Comparison of ENCODE assay signal across 8 cellular contexts in the genomic region with DNA sequence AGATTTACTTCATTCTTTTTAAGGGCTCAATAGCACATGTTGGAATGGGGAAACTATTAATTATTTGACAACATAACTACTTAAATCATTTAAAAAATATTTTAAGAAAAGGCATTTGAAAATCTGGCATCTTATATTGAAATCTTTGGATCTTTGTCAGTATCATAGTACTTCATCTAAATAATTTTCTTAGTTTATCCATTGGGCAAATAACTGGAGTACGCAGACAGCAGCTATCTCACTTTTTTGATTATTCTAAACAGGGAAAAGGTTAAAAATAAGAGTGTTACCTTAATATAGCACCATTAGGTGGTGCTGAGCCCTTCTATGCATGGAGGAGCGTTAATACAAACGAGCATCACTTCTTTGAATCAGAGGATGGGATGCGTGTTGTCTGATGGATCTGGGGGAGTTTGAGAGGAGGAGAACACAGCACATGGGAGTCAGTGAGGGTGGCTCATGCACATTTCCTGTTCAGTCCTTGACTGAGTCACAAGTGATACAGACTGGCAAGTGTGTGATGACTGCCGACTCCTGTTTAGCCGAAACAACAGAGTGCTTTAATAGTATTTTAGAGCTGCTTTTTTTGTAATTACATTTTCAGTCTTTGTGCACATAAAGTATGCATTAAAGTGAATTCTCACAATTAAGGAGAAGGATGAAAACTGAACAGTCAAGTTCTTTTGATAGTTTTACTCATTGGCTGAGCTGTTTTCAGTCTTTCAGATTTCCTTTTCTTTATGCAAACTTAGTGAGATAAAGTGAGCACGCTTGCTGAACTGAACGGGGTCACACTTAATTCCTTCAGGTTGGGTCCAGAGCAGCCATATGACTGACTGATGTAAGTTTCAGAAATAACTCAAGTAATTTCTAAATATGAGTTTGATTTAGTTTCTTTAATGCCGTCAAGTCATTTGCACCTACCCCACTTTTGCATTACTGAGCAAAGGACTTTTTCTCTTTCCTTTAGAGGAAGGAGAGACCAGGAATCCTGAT.
DNase-seq lines count a peak whose midpoint lies in the region; ATAC-seq and TF ChIP-seq lines count a peak whose summit lies in the region.

No MANE protein-coding gene starts in this region.

- peak; percentile 90 for ATAC-seq in GM21619 (IDR thresholded peaks at IDR 0.05; ENCODE audit: unreplicated experiment)
- no peak for ATAC-seq in HG03045 (IDR thresholded peaks at IDR 0.05; ENCODE audit: unreplicated experiment)

- H2AFZ ChIP-seq in MM.1S (ENCODE audit: low read length): no peak overlapping the region

- no peak for TF ChIP-seq CTCF in MM.1S (IDR thresholded peaks at IDR 0.05; ENCODE audit: low read length)

- in situ Hi-C loops in Caki2 (cut with HindIII; ENCODE audit: low pct_unique_long_range_greater_than_20kb, low sequenced_read_pairs): no loop called here

- peaks cover 3% of the 10 kb centered on the region; the same call in 1 of the 2 replicates for H3K79me2 ChIP-seq in MM.1S (ENCODE audit: low read length)

- H3K4me3 ChIP-seq in MM.1S (ENCODE audit: low read length): peak overlapping the region; percentile 42

- H3K9me2 ChIP-seq in MM.1S (replicated peaks; ENCODE audit: insufficient read depth, low read length): no peaks in the 10 kb centered on the region

- H3F3A ChIP-seq in MM.1S (ENCODE audit: insufficient read depth, low read length): 0 out of 2 replicates have a peak, but pooled peaks cover 6% of the 10 kb centered on the region

- H3K27me3 ChIP-seq in MM.1S (replicated peaks; ENCODE audit: insufficient read depth, low read length): no peaks in the 10 kb centered on the region

- H3K9ac ChIP-seq in MM.1S (ENCODE audit: low read length): no peak overlapping the region

- H3K9me3 ChIP-seq in MM.1S (replicated peaks; ENCODE audit: insufficient read depth, low read length): no peaks in the 10 kb centered on the region

- DNase-seq in Caki2 (ENCODE audit: low read depth) (peak; percentile 56), MM.1S (peak; percentile 28), fibroblast of peridontal ligament (ENCODE audit: extremely low read depth) (peak; percentile 50), NCI-H1417 (lab: John Stamatoyannopoulos, UW) (no peak)
- DNase-seq in activated CD8-positive, alpha-beta memory T cell treated with anti-CD3 and anti-CD28 coated beads, Interleukin-2, amount 50 U/mL, for 4 hours: peak; percentile 48
- DNase-seq in stimulated activated CD4-positive, alpha-beta T cell treated with anti-CD3 and anti-CD28 coated beads, Interleukin-12 subunit alpha, Interleukin-12 subunit beta, amount 100 ng/mL, for 4 hours: peak; percentile 41

- no peaks in the 10 kb centered on the region for H3K36me3 ChIP-seq in MM.1S (replicated peaks; ENCODE audit: insufficient read depth, low read length)

- H3K4me1 ChIP-seq in MM.1S (ENCODE audit: low read length): peaks cover 5% of the 10 kb centered on the region; the same call in 1 of the 2 replicates

- peak overlapping the region; percentile 56 for H3K4me2 ChIP-seq in MM.1S (ENCODE audit: low read depth, low read length)

- H4K20me1 ChIP-seq in MM.1S (ENCODE audit: insufficient read depth, low read length): no peaks in the 10 kb centered on the region

- peak overlapping the region; percentile 11; the same call in 1 of the 2 replicates for H3K27ac ChIP-seq in MM.1S (ENCODE audit: low read length)

Comparison
In these comparisons a context has a peak if more than half of its experiments do, and no peak if none do; other contexts are left out.
1. DNase-seq: peak in Caki2 (single experiment), MM.1S (single experiment), activated CD8-positive, alpha-beta memory T cell treated with anti-CD3 and anti-CD28 coated beads, Interleukin-2, amount 50 U/mL, for 4 hours (single experiment), fibroblast of peridontal ligament (single experiment) and stimulated activated CD4-positive, alpha-beta T cell treated with anti-CD3 and anti-CD28 coated beads, Interleukin-12 subunit alpha, Interleukin-12 subunit beta, amount 100 ng/mL, for 4 hours (single experiment); none in NCI-H1417 (0 of 3).